Comparison of ENCODE assay signal across 10 cellular contexts in the genomic region with DNA sequence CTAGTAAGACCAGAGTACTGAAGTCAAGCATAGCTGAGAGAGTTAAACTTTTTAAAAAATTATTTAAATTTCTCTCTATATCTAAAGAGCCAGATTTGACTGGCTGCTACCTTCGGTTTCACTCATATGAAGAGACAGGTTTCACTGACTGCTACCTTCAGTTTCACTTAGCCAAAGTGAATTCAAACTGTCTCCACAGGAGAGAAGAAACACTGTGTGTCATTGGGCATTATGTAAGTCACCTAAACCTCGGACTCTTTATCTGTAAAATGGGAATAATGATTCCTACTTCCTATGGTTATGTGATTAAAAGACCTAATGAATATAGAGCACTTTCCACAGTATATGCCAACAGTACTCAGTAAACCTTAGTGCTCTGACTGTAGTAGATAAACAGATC. TPM values are rescaled to one million over a fixed set of nuclear protein-coding genes. Genes with fewer than 3 reads are reported as not detected.
DNase-seq lines count a peak whose midpoint lies in the region; ATAC-seq, FAIRE-seq and TF ChIP-seq lines count a peak whose summit lies in the region.
"Had no signal": no experiment of that assay in that cellular context is flagged by ENCODE, and none has a peak within 500 bp of the region (broad histone marks: within the 10 kb centered on the region; RNA-seq: fewer than 3 reads in every experiment).

No MANE protein-coding gene starts in this region.

- TF ChIP-seq EP300 in esophagus muscularis mucosa (IDR thresholded peaks at IDR 0.05): no peak

- no peak overlapping the region for H3K27ac Mint-ChIP-seq in CD4-positive, alpha-beta memory T cell

- H3K36me3 ChIP-seq in keratinocyte (ENCODE audit: control insufficient read depth in 2 of 2, extremely low read depth in 1 of 2, insufficient read depth in 2 of 2, low read length in 2 of 2) (no peaks in the 10 kb centered on the region), esophagus muscularis mucosa (no peaks in the 10 kb centered on the region)
- no peaks in the 10 kb centered on the region for H3K36me3 ChIP-seq in CD4-positive, alpha-beta memory T cell (ENCODE audit: insufficient read depth, low read length)
- H3K36me3 ChIP-seq in effector memory CD4-positive, alpha-beta T cell (ENCODE audit: control insufficient read depth, insufficient read depth, low read length): no peaks in the 10 kb centered on the region

- dilution Hi-C loops in keratinocyte (cut with MboI; ENCODE audit: extremely low pct_ligation_motif_present, low sequenced_read_pairs): no loop called here

- H3K9me3 ChIP-seq in keratinocyte (ENCODE audit: control insufficient read depth, low read depth, low read length): no peaks in the 10 kb centered on the region
- H3K9me3 ChIP-seq in esophagus muscularis mucosa: no peaks in the 10 kb centered on the region
- no peaks in the 10 kb centered on the region for H3K9me3 ChIP-seq in CD4-positive, alpha-beta memory T cell (ENCODE audit: control insufficient read depth in 1 of 2, low read length in 2 of 2)
- H3K9me3 ChIP-seq in effector memory CD4-positive, alpha-beta T cell (ENCODE audit: control insufficient read depth, low read length): no peaks in the 10 kb centered on the region

- peaks cover 0 to 1% (median 0%) of the 10 kb centered on the region in 4 donors for H3K4me1 Mint-ChIP-seq in CD4-positive, alpha-beta memory T cell

- peaks cover 6 to 11% of the 10 kb centered on the region in 2 donors for H3K27me3 Mint-ChIP-seq in CD4-positive, alpha-beta memory T cell

- H2AFZ ChIP-seq in keratinocyte (ENCODE audit: control insufficient read depth, low read length): no peak overlapping the region

- H3K4me2 ChIP-seq in keratinocyte (ENCODE audit: control insufficient read depth, extremely low read depth, insufficient read depth, low read depth, low read length): peak overlapping the region; percentile 79

- H3K4me3 ChIP-seq in keratinocyte (ENCODE audit: control insufficient read depth in 2 of 3, extremely low read depth in 1 of 3, insufficient read depth in 2 of 3, low read depth in 1 of 3, low read length in 3 of 3) (peak overlapping the region in 1 of 3 experiments; percentile 44), esophagus muscularis mucosa (no peak overlapping the region)
- H3K4me3 ChIP-seq in CD4-positive, alpha-beta memory T cell (ENCODE audit: low read length in 2 of 2): no peak overlapping the region
- H3K4me3 ChIP-seq in effector memory CD4-positive, alpha-beta T cell (ENCODE audit: insufficient read depth, low read depth, low read length, poor library complexity, severe bottlenecking): no peak overlapping the region

- intact Hi-C loops in esophagus muscularis mucosa (cut with DNase I): no loop called here
- intact Hi-C loops in CD4-positive, alpha-beta memory T cell (cut with micrococcal nuclease): no loop called here

- no peak overlapping the region for H3K4me3 Mint-ChIP-seq in CD4-positive, alpha-beta memory T cell

- H3K27ac ChIP-seq in keratinocyte (ENCODE audit: control insufficient read depth, insufficient read depth, low read length): peak overlapping the region; percentile 88
- H3K27ac ChIP-seq in esophagus muscularis mucosa (replicated peaks in 1 of 4): no peak overlapping the region
- no peak overlapping the region for H3K27ac ChIP-seq in CD4-positive, alpha-beta memory T cell (ENCODE audit: low read depth, low read length)
- H3K27ac ChIP-seq in effector memory CD4-positive, alpha-beta T cell (ENCODE audit: insufficient read depth, low read length, poor library complexity, severe bottlenecking): no peak overlapping the region

- no peaks in the 10 kb centered on the region for H3K36me3 Mint-ChIP-seq in CD4-positive, alpha-beta memory T cell

- H3K4me1 ChIP-seq in keratinocyte (ENCODE audit: control insufficient read depth, extremely low read depth, insufficient read depth, low read length) (peaks cover 62% of the 10 kb centered on the region), esophagus muscularis mucosa (peaks cover 12 to 30% (median 22%) of the 10 kb centered on the region in 4 donors)
- no peaks in the 10 kb centered on the region for H3K4me1 ChIP-seq in CD4-positive, alpha-beta memory T cell (ENCODE audit: insufficient read depth, low read length)
- no peaks in the 10 kb centered on the region for H3K4me1 ChIP-seq in effector memory CD4-positive, alpha-beta T cell (ENCODE audit: control insufficient read depth, insufficient read depth, low read length, poor library complexity, severe bottlenecking)

- ATAC-seq in GM18502 (IDR thresholded peaks at IDR 0.05; ENCODE audit: poor library complexity, unreplicated experiment) (peak; percentile 97), GM21447 (IDR thresholded peaks at IDR 0.05; ENCODE audit: unreplicated experiment) (peak; percentile 91), HG03342 (IDR thresholded peaks at IDR 0.05; ENCODE audit: unreplicated experiment) (peak; percentile 95)

- peaks cover 0 to 2% (median 0%) of the 10 kb centered on the region in 8 donors for H3K9me3 Mint-ChIP-seq in CD4-positive, alpha-beta memory T cell

- H4K20me1 ChIP-seq in keratinocyte (ENCODE audit: control insufficient read depth, extremely low read depth, insufficient read depth, low read length): no peaks in the 10 kb centered on the region

- no peak for FAIRE-seq in keratinocyte (lab: Jason Lieb, UNC)

- H3K9me1 ChIP-seq in keratinocyte (ENCODE audit: control insufficient read depth, extremely low read depth, insufficient read depth, low read length): no peaks in the 10 kb centered on the region

- no peak for TF ChIP-seq CTCF in keratinocyte (optimal IDR thresholded peaks at IDR 0.05 in 1 of 3, IDR thresholded peaks at IDR 0.05 in 1 of 3, conservative IDR thresholded peaks at IDR 0.05 in 1 of 3; ENCODE audit: extremely low read depth in 1 of 3, insufficient read depth in 2 of 3, low read length in 3 of 3)
- TF ChIP-seq CTCF in esophagus muscularis mucosa (IDR thresholded peaks at IDR 0.05): no peak

- CTCF ChIA-PET in CD4-positive, alpha-beta memory T cell (lab: Charles Lee; ENCODE audit: partially characterized antibody): interaction anchor here (1.2 kb wide), 1 partner anchor 458 kb away, joined by 3 read pairs; no protein-coding TSS in a partner anchor

- no peaks in the 10 kb centered on the region for H3K27me3 ChIP-seq in keratinocyte (ENCODE audit: control insufficient read depth, extremely low read depth, insufficient read depth, low read length)
- no peaks in the 10 kb centered on the region for H3K27me3 ChIP-seq in esophagus muscularis mucosa
- H3K27me3 ChIP-seq in CD4-positive, alpha-beta memory T cell (ENCODE audit: insufficient read depth, low read length): no peaks in the 10 kb centered on the region
- no peaks in the 10 kb centered on the region for H3K27me3 ChIP-seq in effector memory CD4-positive, alpha-beta T cell (replicated peaks; ENCODE audit: control insufficient read depth, insufficient read depth, low read length, poor library complexity, severe bottlenecking)

- no peak for TF ChIP-seq POLR2A in esophagus muscularis mucosa (IDR thresholded peaks at IDR 0.05; ENCODE audit: low read depth)

- no peaks in the 10 kb centered on the region for H3K79me2 ChIP-seq in keratinocyte (ENCODE audit: control insufficient read depth, insufficient read depth, low read length)

- POLR2A ChIA-PET in CD4-positive, alpha-beta memory T cell (lab: Charles Lee; ENCODE audit: partially characterized antibody): no interaction called here

- 82% methylated on average over 2 of the region's 2 CpGs for WGBS in esophagus muscularis mucosa

- H3K9ac ChIP-seq in keratinocyte (ENCODE audit: control insufficient read depth, extremely low read depth, insufficient read depth, low read length): peak overlapping the region; percentile 58

- no peak for DNase-seq in keratinocyte (ENCODE audit: low read depth, low spot score)
- DNase-seq in esophagus muscularis mucosa (ENCODE audit: extremely low spot score): no peak
- no peak for DNase-seq in CD4-positive, alpha-beta memory T cell
- DNase-seq in effector memory CD4-positive, alpha-beta T cell: no peak
- no peak for DNase-seq in SW480 (ENCODE audit: low spot score)
- DNase-seq: activated CD4-positive, alpha-beta T cell treated with anti-CD3 and anti-CD28 coated beads for 1 hour; stimulated activated CD8-positive, alpha-beta memory T cell treated with anti-CD3 and anti-CD28 coated beads, Interleukin-4, amount 100 ng/mL, for 48 hours had no signal

RNA-seq across cellular contexts. Expression of a gene that starts 41.6 kb away (rescaled TPM):
- polyA plus RNA-seq in keratinocyte: 99.8 to 119 TPM (median 117 TPM) in 3 replicates
- 34.1 TPM for polyA plus RNA-seq in keratinocyte (2011; ENCODE audit: low read depth)
- 24.7 and 50.5 TPM in 2 replicates for polyA plus RNA-seq in keratinocyte (2011; cell fraction: cytosol; rRNA removed)
- 132 and 150 TPM in 2 replicates for polyA plus RNA-seq in keratinocyte (2011; cell fraction: nucleus; rRNA removed)
- polyA plus RNA-seq in keratinocyte (2012; ENCODE audit: low replicate concordance): 32.0 and 81.0 TPM in 2 replicates
- 224 to 424 TPM (median 361 TPM) in 3 replicates for polyA minus RNA-seq in keratinocyte
- 122 TPM for polyA minus RNA-seq in keratinocyte (2011; cell fraction: cytosol; rRNA and poly(A)+ RNA removed)
- polyA minus RNA-seq in keratinocyte (2011; cell fraction: nucleus; rRNA and poly(A)+ RNA removed): 390 and 658 TPM in 2 replicates
- 10 to 100 TPM; 12.0 to 27.2 (median 15.7) TPM for total RNA-seq in esophagus muscularis mucosa
- under 1 TPM; 0.23 to 0.47 TPM for total RNA-seq in CD4-positive, alpha-beta memory T cell
- polyA plus RNA-seq in CD4-positive, alpha-beta memory T cell: not detected

Comparison
In these comparisons a context has a peak if more than half of its experiments do, and no peak if none do; other contexts are left out.
1. RNA of a gene that starts 41.6 kb away (total RNA-seq): 12.0 to 27.2 TPM in esophagus muscularis mucosa; 0.23 to 0.47 TPM in CD4-positive, alpha-beta memory T cell; every median in the first group is over 4 times any median in the second.
2. Peak in every context shown above with its lines, with median percentiles within 50 percentile points of each other: ATAC-seq.